Comparison of ENCODE assay signal across 25 cellular contexts in the genomic region with DNA sequence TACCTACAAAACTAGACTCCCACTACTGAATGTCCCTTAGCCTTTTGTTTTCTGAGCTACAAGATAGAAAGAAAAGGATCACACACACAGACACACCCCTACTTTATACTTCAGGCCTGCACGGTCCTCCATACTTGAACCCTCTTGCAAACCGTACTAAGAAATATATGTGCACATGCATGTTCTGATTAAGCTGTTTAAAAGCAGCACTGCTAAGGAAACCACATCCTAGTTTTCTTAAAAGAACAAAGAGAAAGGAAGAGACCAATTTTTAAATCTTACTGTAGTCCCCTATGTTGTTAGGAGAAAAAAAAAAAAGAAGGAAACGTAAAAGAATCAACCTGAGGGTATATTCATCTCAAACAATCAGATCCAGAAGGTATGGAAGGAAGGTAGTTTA.
"Had no signal": no experiment of that assay in that cellular context is flagged by ENCODE, and none has a peak within 500 bp of the region (broad histone marks: within the 10 kb centered on the region; RNA-seq: fewer than 3 reads in every experiment).

No MANE protein-coding gene starts in this region.

- H3K27ac Mint-ChIP-seq: activated B cell treated with CpG ODN at 0.5 μM for 24 hours; activated CD8-positive, alpha-beta T cell treated with anti-CD3 and anti-CD28 coated beads for 36 hours; activated naive CD4-positive, alpha-beta T cell treated with anti-CD3 and anti-CD28 coated beads, Interleukin-2, amount 50 U/mL, for 72 hours; T-helper 2 cell treated with Interferon-gamma antibody and Interleukin-4, amounts not matched to agents 5 μg/mL and 100 μg/mL, for 36 hours had no signal

- H3K4me3 ChIP-seq: cardiac muscle cell, colonic mucosa, gastroesophageal sphincter, hepatocyte, right lobe of liver, tibial nerve had no signal

- H3K27me3 Mint-ChIP-seq: activated B cell treated with CpG ODN at 0.5 μM for 24 hours; activated CD8-positive, alpha-beta T cell treated with anti-CD3 and anti-CD28 coated beads for 36 hours; naive thymus-derived CD8-positive, alpha-beta T cell; T-cell had no signal

- H3K27me3 ChIP-seq: cardiac muscle cell, colonic mucosa, gastroesophageal sphincter, hepatocyte, right lobe of liver, tibial nerve had no signal

- H3K27ac ChIP-seq: cardiac muscle cell, colonic mucosa, gastroesophageal sphincter, hepatocyte, right lobe of liver, tibial nerve had no signal

- H3K36me3 ChIP-seq: cardiac muscle cell, colonic mucosa, right lobe of liver had no signal

- DNase-seq: activated B cell treated with CpG ODN at 0.5 μM for 24 hours; activated CD4-positive, alpha-beta T cell treated with anti-CD3 and anti-CD28 coated beads, Interleukin-2, amount 50 U/mL, for 1 hour; activated CD8-positive, alpha-beta T cell treated with anti-CD3 and anti-CD28 coated beads for 36 hours; activated naive CD4-positive, alpha-beta T cell; activated T-cell treated with anti-CD3 and anti-CD28 coated beads, Interleukin-2, amount 50 U/mL, for 48 hours; cerebellar nuclear complex; colonic mucosa; effector CD8-positive, alpha-beta T cell; erythroblast; islet precursor cell; left cardiac atrium; left ventricle myocardium superior; midbrain; naive thymus-derived CD8-positive, alpha-beta T cell; posterior cingulate gyrus; right lobe of liver; stimulated activated CD4-positive, alpha-beta T cell treated with anti-CD3 and anti-CD28 coated beads, Interleukin-2, amount 100 ng/mL, for 48 hours; stimulated activated naive CD4-positive, alpha-beta T cell treated with Interleukin-2 at 50 U/mL for 16 hours; T-cell had no signal

- ATAC-seq: activated CD8-positive, alpha-beta T cell treated with anti-CD3 and anti-CD28 coated beads for 36 hours; activated naive CD4-positive, alpha-beta T cell treated with anti-CD3 and anti-CD28 coated beads, Interleukin-2, amount 50 U/mL, for 72 hours; gastroesophageal sphincter; left cardiac atrium; left ventricle myocardium superior; naive thymus-derived CD8-positive, alpha-beta T cell; right lobe of liver; T-cell had no signal

- H3K4me2 ChIP-seq: hepatocyte had no signal

- H3K4me3 Mint-ChIP-seq: activated B cell treated with CpG ODN at 0.5 μM for 24 hours; activated CD8-positive, alpha-beta T cell treated with anti-CD3 and anti-CD28 coated beads for 36 hours; T-cell; T-helper 2 cell treated with Interferon-gamma antibody and Interleukin-4, amounts not matched to agents 5 μg/mL and 100 μg/mL, for 36 hours had no signal

- H3K9me3 Mint-ChIP-seq: activated B cell treated with CpG ODN at 0.5 μM for 24 hours; activated CD8-positive, alpha-beta T cell treated with anti-CD3 and anti-CD28 coated beads for 36 hours; activated naive CD4-positive, alpha-beta T cell treated with anti-CD3 and anti-CD28 coated beads, Interleukin-2, amount 50 U/mL, for 72 hours; naive thymus-derived CD8-positive, alpha-beta T cell; T-cell; T-helper 2 cell treated with Interferon-gamma antibody and Interleukin-4, amounts not matched to agents 5 μg/mL and 100 μg/mL, for 36 hours had no signal

- H3K4me1 Mint-ChIP-seq: activated B cell treated with CpG ODN at 0.5 μM for 24 hours had no signal

- H3K9me3 ChIP-seq: colonic mucosa, gastroesophageal sphincter, right lobe of liver, tibial nerve had no signal

- H3K36me3 Mint-ChIP-seq: activated naive CD4-positive, alpha-beta T cell treated with anti-CD3 and anti-CD28 coated beads, Interleukin-2, amount 50 U/mL, for 72 hours; naive thymus-derived CD8-positive, alpha-beta T cell; T-cell had no signal

- H2AFZ ChIP-seq: hepatocyte had no signal

- H3K4me1 ChIP-seq: colonic mucosa, right lobe of liver had no signal
